Comparison of ENCODE assay signal across 12 cellular contexts in genomic region chr13:98510156-98510509, GRCh38.
DNase-seq lines count a peak whose midpoint lies in the region; FAIRE-seq and TF ChIP-seq lines count a peak whose summit lies in the region.
"Had no signal": no experiment of that assay in that cellular context is flagged by ENCODE, and none has a peak within 500 bp of the region (broad histone marks: within the 10 kb centered on the region; RNA-seq: fewer than 3 reads in every experiment).

No MANE protein-coding gene starts in this region.

- H3K4me3 ChIP-seq in SJSA1 (no peak overlapping the region), fibroblast of lung (replicated peaks in 1 of 4; ENCODE audit: control extremely low read depth in 1 of 4, insufficient read depth in 1 of 4, low read depth in 3 of 4, low read length in 4 of 4) (no peak overlapping the region), smooth muscle cell (no peak overlapping the region), A673 (ENCODE audit: low read depth, low read length, poor library complexity, severe bottlenecking) (no peak overlapping the region)
- H3K4me3 ChIP-seq: dorsolateral prefrontal cortex had no signal

- no peak overlapping the region for H3K9ac ChIP-seq in fibroblast of lung (ENCODE audit: insufficient read depth, low read length)
- H3K9ac ChIP-seq in smooth muscle cell (ENCODE audit: low read depth) = peak overlapping the region; percentile 20

- H3K9me3 ChIP-seq in SJSA1 (replicated peaks) (no peaks in the 10 kb centered on the region), fibroblast of lung (ENCODE audit: control insufficient read depth, insufficient read depth, low read depth, low read length) (no peaks in the 10 kb centered on the region), smooth muscle cell (replicated peaks; ENCODE audit: low read depth) (no peaks in the 10 kb centered on the region), A673 (ENCODE audit: low read depth, low read length, poor library complexity, severe bottlenecking) (no peaks in the 10 kb centered on the region)

- BruUV-seq in A673 (replicated peaks; lab: Mats Ljungman, UMichigan) = no TSS peak

- no peak for TF ChIP-seq POLR2A in GM12891 (IDR thresholded peaks at IDR 0.05; ENCODE audit: low read depth, low read length)

- peaks cover 42% of the 10 kb centered on the region for H3K4me1 ChIP-seq in SJSA1 (replicated peaks)
- H3K4me1 ChIP-seq in fibroblast of lung (ENCODE audit: control insufficient read depth, extremely low read depth, insufficient read depth, low read length) = peaks cover 26% of the 10 kb centered on the region
- H3K4me1 ChIP-seq in smooth muscle cell (ENCODE audit: low read depth) = peaks cover 32% of the 10 kb centered on the region
- peaks cover 31% of the 10 kb centered on the region for H3K4me1 ChIP-seq in A673 (ENCODE audit: insufficient read depth, low read length, poor library complexity, severe bottlenecking)

- no peaks in the 10 kb centered on the region for H3K27me3 ChIP-seq in SJSA1 (replicated peaks)
- H3K27me3 ChIP-seq in fibroblast of lung (ENCODE audit: control insufficient read depth, insufficient read depth, low read length) = no peaks in the 10 kb centered on the region
- no peaks in the 10 kb centered on the region for H3K27me3 ChIP-seq in smooth muscle cell (ENCODE audit: low read depth)
- no peaks in the 10 kb centered on the region for H3K27me3 ChIP-seq in A673 (replicated peaks; ENCODE audit: insufficient read depth, low read depth, low read length, poor library complexity)
- H3K27me3 ChIP-seq: dorsolateral prefrontal cortex had no signal

- H3K4me2 ChIP-seq in fibroblast of lung (ENCODE audit: extremely low read depth, insufficient read depth, low read length) (peak overlapping the region; percentile 70), smooth muscle cell (peak overlapping the region; percentile 74)

- DNase-seq in GM12891 (ENCODE audit: insufficient read length, low spot score) = no peak
- no peak for DNase-seq in SJSA1 (ENCODE audit: low read depth in 1 of 2, low spot score in 2 of 2)
- no peak for DNase-seq in fibroblast of lung (ENCODE audit: low read depth in 2 of 2)
- DNase-seq in smooth muscle cell (lab: John Stamatoyannopoulos, UW; ENCODE audit: unreplicated experiment) = no peak
- no peak for DNase-seq in activated gamma-delta T cell treated with Interleukin-2 at 50 U/mL for 16 hours
- DNase-seq in A673 (ENCODE audit: low spot score) = no peak
- DNase-seq in DMS53 (lab: John Stamatoyannopoulos, UW) = no peak
- DNase-seq: dorsolateral prefrontal cortex, H7, hypothalamus, NCI-H524, nephron progenitor cell had no signal

- H3K27ac ChIP-seq in SJSA1 (peak overlapping the region; percentile 98), fibroblast of lung (ENCODE audit: insufficient read depth, low read length) (peak overlapping the region; percentile 85), smooth muscle cell (ENCODE audit: low read depth) (peak overlapping the region; percentile 98), A673 (ENCODE audit: low read depth, low read length, poor library complexity, severe bottlenecking) (no peak overlapping the region)

- peaks cover 72% of the 10 kb centered on the region for H3K79me2 ChIP-seq in fibroblast of lung (ENCODE audit: control insufficient read depth, insufficient read depth, low read length)
- peaks cover 90% of the 10 kb centered on the region for H3K79me2 ChIP-seq in smooth muscle cell (ENCODE audit: low read depth)

- H3F3A ChIP-seq in smooth muscle cell (ENCODE audit: low read depth) = peaks cover 32% of the 10 kb centered on the region

- intact Hi-C loops in A673 (cut with micrococcal nuclease; ENCODE audit: unreplicated experiment) = no loop called here

- POLR2A ChIA-PET in A673 (lab: Charles Lee; ENCODE audit: low non-redundant PET) = no interaction called here

- H3K36me3 ChIP-seq in SJSA1 = peaks cover 29% of the 10 kb centered on the region
- peaks cover 1% of the 10 kb centered on the region for H3K36me3 ChIP-seq in fibroblast of lung (ENCODE audit: control insufficient read depth, insufficient read depth, low read length)
- no peaks in the 10 kb centered on the region for H3K36me3 ChIP-seq in smooth muscle cell (ENCODE audit: low read depth)
- no peaks in the 10 kb centered on the region for H3K36me3 ChIP-seq in A673 (ENCODE audit: insufficient read depth, low read length, poor library complexity, severe bottlenecking)

- WGBS in smooth muscle cell (ENCODE audit: low lambda C conversion rate) = 98% methylated on average over 7 of the region's 7 CpGs

- TF ChIP-seq CTCF in fibroblast of lung (conservative IDR thresholded peaks at IDR 0.05 in 1 of 2, IDR thresholded peaks at IDR 0.05 in 1 of 2; ENCODE audit: low read depth in 1 of 2, low read length in 2 of 2) (no peak), smooth muscle cell (IDR thresholded peaks at IDR 0.05; ENCODE audit: borderline replicate concordance, insufficient read depth, poor library complexity, severe bottlenecking) (no peak), A673 (conservative IDR thresholded peaks at IDR 0.05; ENCODE audit: low read depth, low read length) (no peak)

- no peak for FAIRE-seq in GM12891 (lab: Jason Lieb, UNC)

- CTCF ChIA-PET in A673 (lab: Charles Lee) = no interaction called here

- H2AFZ ChIP-seq in fibroblast of lung (ENCODE audit: low read length) (no peak overlapping the region), smooth muscle cell (ENCODE audit: low read depth) (no peak overlapping the region)

- H4K20me1 ChIP-seq in fibroblast of lung (ENCODE audit: control insufficient read depth, extremely low read depth, insufficient read depth, low read length) = no peaks in the 10 kb centered on the region
- H4K20me1 ChIP-seq in smooth muscle cell (ENCODE audit: low read depth) = peaks cover 89% of the 10 kb centered on the region

TF ChIP-seq in GM12891, 5 proteins besides CTCF, POLR2A, EP300 and RAD21:
- TF ChIP-seq PAX5 (IDR thresholded peaks at IDR 0.05; ENCODE audit: insufficient read depth, low read length, severe bottlenecking) (no peak), SPI1 (IDR thresholded peaks at IDR 0.05; ENCODE audit: low read depth, low read length) (peak; percentile 83), POU2F2 (IDR thresholded peaks at IDR 0.05; ENCODE audit: low read depth, low read length) (peak; percentile 16; the same call in 1 of the 2 replicates), POLR2AphosphoS5 (IDR thresholded peaks at IDR 0.05; ENCODE audit: low read depth, low read length) (no peak), TAF1 (IDR thresholded peaks at IDR 0.05; ENCODE audit: low read depth, low read length) (no peak)
